Comparison of ENCODE assay signal across 17 cellular contexts in the genomic region with DNA sequence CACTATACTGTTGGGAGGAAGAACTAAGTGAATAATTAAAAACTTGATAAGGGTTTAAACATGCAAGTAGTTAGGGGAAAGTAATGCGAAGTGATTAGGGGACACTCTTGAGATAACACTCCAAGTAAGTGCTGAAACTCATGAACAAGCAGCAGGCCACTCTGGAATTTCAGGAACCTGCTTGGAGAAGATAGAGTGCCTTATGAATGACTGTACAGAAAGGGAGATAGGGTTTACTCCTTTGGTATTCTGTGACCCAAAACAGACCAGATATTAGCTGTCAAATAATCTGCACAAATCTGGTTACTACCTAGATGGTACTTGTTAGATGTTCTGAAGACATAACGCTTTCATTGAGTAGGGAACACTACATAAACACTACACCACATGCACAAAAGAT.
DNase-seq lines count a peak whose midpoint lies in the region; ATAC-seq, FAIRE-seq and TF ChIP-seq lines count a peak whose summit lies in the region.
"Had no signal": no experiment of that assay in that cellular context is flagged by ENCODE, and none has a peak within 500 bp of the region (broad histone marks: within the 10 kb centered on the region; RNA-seq: fewer than 3 reads in every experiment).

No MANE protein-coding gene starts in this region.

- no peak overlapping the region for H3K4me3 ChIP-seq in brain microvascular endothelial cell (ENCODE audit: low read depth, low read length)
- no peak overlapping the region for H3K4me3 ChIP-seq in left lung
- H3K4me3 ChIP-seq in upper lobe of right lung: no peak overlapping the region
- H3K4me3 ChIP-seq: SK-N-MC had no signal

- H3K9me3 ChIP-seq in left lung (no peaks in the 10 kb centered on the region), upper lobe of right lung (no peaks in the 10 kb centered on the region)

- peak; percentile 54 for FAIRE-seq in HTR-8/SVneo (lab: Jason Lieb, UNC)

- intact Hi-C loops in left lung (cut with DNase I): loop anchor here in 1 of 2 donors (10.0 kb wide), 1 partner anchor 135 kb away; no protein-coding TSS in a partner anchor
- intact Hi-C loops in upper lobe of right lung (cut with DNase I): loop anchor here (10.0 kb wide), 1 partner anchor 135 kb away; no protein-coding TSS in a partner anchor
- intact Hi-C loops in posterior vena cava (cut with DNase I): loop anchor here in 1 of 2 donors (10.0 kb wide), 1 partner anchor 135 kb away; no protein-coding TSS in a partner anchor

- H3K27ac ChIP-seq in brain microvascular endothelial cell (no peak overlapping the region), left lung (no peak overlapping the region), upper lobe of right lung (no peak overlapping the region)
- H3K27ac ChIP-seq: SK-N-MC had no signal

- H3K36me3 ChIP-seq in brain microvascular endothelial cell (replicated peaks): no peaks in the 10 kb centered on the region
- H3K36me3 ChIP-seq in left lung: peaks cover 3 to 44% of the 10 kb centered on the region in 2 donors
- peaks cover 58% of the 10 kb centered on the region for H3K36me3 ChIP-seq in upper lobe of right lung

- TF ChIP-seq CTCF in brain microvascular endothelial cell (IDR thresholded peaks at IDR 0.05; ENCODE audit: low read depth, low read length, missing control alignments) (no peak), left lung (IDR thresholded peaks at IDR 0.05) (no peak), upper lobe of right lung (IDR thresholded peaks at IDR 0.05) (no peak)

- H3K27me3 ChIP-seq in brain microvascular endothelial cell (replicated peaks): no peaks in the 10 kb centered on the region
- no peaks in the 10 kb centered on the region for H3K27me3 ChIP-seq in left lung
- no peaks in the 10 kb centered on the region for H3K27me3 ChIP-seq in upper lobe of right lung

- H3K4me1 ChIP-seq in left lung (peaks cover 0 to 7% of the 10 kb centered on the region in 2 donors), upper lobe of right lung (peaks cover 2% of the 10 kb centered on the region)

- in situ Hi-C loops in brain microvascular endothelial cell (cut with HindIII; ENCODE audit: low pct_ligation_motif_present, low sequenced_read_pairs): loop anchor here (25.0 kb wide), 1 partner anchor 112 kb away; no protein-coding TSS in a partner anchor

- DNase-seq in HTR-8/SVneo (ENCODE audit: insufficient read length, low spot score) (no peak), brain microvascular endothelial cell (peak; percentile 27), left lung (no peak), upper lobe of right lung (no peak), medulla oblongata (ENCODE audit: extremely low spot score) (no peak), posterior vena cava (ENCODE audit: low spot score) (no peak)
- DNase-seq: GDM1; GOT3; KG1; MV-4-11; NCI-H1694 treated with DMSO at 0.1 percent for 48 hours; NCI-H510A; NCI-H748 treated with DMSO at 0.1 percent for 48 hours; NK-92 treated with Interleukin-12 subunit alpha and Interleukin-12 subunit beta, amount 100 ng/mL, for 24 hours; SHP77 had no signal

- peak; percentile 71 for ATAC-seq in left lung
- peak; percentile 48 for ATAC-seq in upper lobe of right lung
- ATAC-seq in GM18873 (IDR thresholded peaks at IDR 0.05; ENCODE audit: low FRiP score, unreplicated experiment): no peak
